23 cellular contexts compared by ENCODE assay signal in genomic region chrX:80184854-80185253, GRCh38.
"Had no signal": no experiment of that assay in that cellular context is flagged by ENCODE, and none has a peak within 500 bp of the region (broad histone marks: within the 10 kb centered on the region; RNA-seq: fewer than 3 reads in every experiment).

No MANE protein-coding gene starts in this region.

- H3K9me3 ChIP-seq: adrenal gland, breast epithelium had no signal

- H3K4me3 ChIP-seq: adrenal gland, breast epithelium had no signal

- H3K36me3 Mint-ChIP-seq: activated naive CD8-positive, alpha-beta T cell treated with anti-CD3 and anti-CD28 coated beads, Interleukin-2, amount 10 ng/mL, durations not matched to agents 7 days and 5 days had no signal

- H3K27ac ChIP-seq: adrenal gland, breast epithelium had no signal

- H3K4me3 Mint-ChIP-seq: activated CD8-positive, alpha-beta T cell treated with anti-CD3 and anti-CD28 coated beads, Interleukin-2, amount 10 ng/mL, durations not matched to agents 7 days and 5 days; activated naive CD8-positive, alpha-beta T cell treated with anti-CD3 and anti-CD28 coated beads, Interleukin-2, amount 10 ng/mL, durations not matched to agents 7 days and 5 days; T-helper 1 cell treated with Interleukin-12 subunit alpha and Interleukin-12 subunit beta and Interleukin-4 antibody, amounts not matched to agents 30 μg/mL and 1 μg/mL, for 36 hours had no signal

- H3K27ac Mint-ChIP-seq: activated CD8-positive, alpha-beta T cell treated with anti-CD3 and anti-CD28 coated beads, Interleukin-2, amount 10 ng/mL, durations not matched to agents 7 days and 5 days; activated naive CD8-positive, alpha-beta T cell treated with anti-CD3 and anti-CD28 coated beads, Interleukin-2, amount 10 ng/mL, durations not matched to agents 7 days and 5 days; T-helper 1 cell treated with Interleukin-12 subunit alpha and Interleukin-12 subunit beta and Interleukin-4 antibody, amounts not matched to agents 30 μg/mL and 1 μg/mL, for 36 hours had no signal

- DNase-seq: activated CD4-positive, alpha-beta T cell treated with anti-CD3 and anti-CD28 coated beads for 48 hours; activated CD4-positive, alpha-beta T cell treated with anti-CD3 and anti-CD28 coated beads, Interleukin-2, amount 50 U/mL, for 4 hours; activated CD4-positive, CD25-positive, alpha-beta regulatory T cell treated with anti-CD3 and anti-CD28 coated beads, Interleukin-2, amount 50 U/mL, for 72 hours; activated CD8-positive, alpha-beta memory T cell treated with anti-CD3 and anti-CD28 coated beads, Interleukin-2, amount 50 U/mL, for 48 hours; activated CD8-positive, alpha-beta T cell treated with anti-CD3 and anti-CD28 coated beads, Interleukin-2, amount 10 ng/mL, durations not matched to agents 7 days and 5 days; activated naive CD4-positive, alpha-beta T cell treated with anti-CD3 and anti-CD28 coated beads, Interleukin-2, amount 50 U/mL, for 16 hours; activated naive CD8-positive, alpha-beta T cell treated with anti-CD3 and anti-CD28 coated beads, Interleukin-2, amount 10 ng/mL, durations not matched to agents 7 days and 5 days; activated T-cell treated with anti-CD3 and anti-CD28 coated beads, Interleukin-2, amount 50 U/mL, for 1 hour; adrenal gland; anterior cingulate cortex; caudate nucleus; Karpas-422; NCI-H1048; NCI-H146; NCI-H187 treated with DMSO at 0.1 percent for 48 hours; NCI-H2081 treated with DMSO at 0.1 percent for 48 hours; NCI-H510A; NCI-H526 treated with DMSO at 0.1 percent for 48 hours; NCI-H82; SHP77 treated with DMSO at 0.1 percent for 48 hours had no signal

- H3K27me3 Mint-ChIP-seq: activated naive CD8-positive, alpha-beta T cell treated with anti-CD3 and anti-CD28 coated beads, Interleukin-2, amount 10 ng/mL, durations not matched to agents 7 days and 5 days had no signal

- ATAC-seq: activated CD8-positive, alpha-beta T cell treated with anti-CD3 and anti-CD28 coated beads, Interleukin-2, amount 10 ng/mL, durations not matched to agents 7 days and 5 days had no signal

- H3K4me1 ChIP-seq: adrenal gland, breast epithelium had no signal

- H3K9me3 Mint-ChIP-seq: activated naive CD8-positive, alpha-beta T cell treated with anti-CD3 and anti-CD28 coated beads, Interleukin-2, amount 10 ng/mL, durations not matched to agents 7 days and 5 days had no signal

- H3K27me3 ChIP-seq: adrenal gland, breast epithelium had no signal

- H3K4me1 Mint-ChIP-seq: activated naive CD8-positive, alpha-beta T cell treated with anti-CD3 and anti-CD28 coated beads, Interleukin-2, amount 10 ng/mL, durations not matched to agents 7 days and 5 days had no signal

- FAIRE-seq: RCC 7860 had no signal

- H3K36me3 ChIP-seq: adrenal gland, breast epithelium had no signal
